In genomic region chr18:14721569-14721968, GRCh38 we compare ENCODE assay signal across 14 cellular contexts. TPM values are rescaled to one million over a fixed set of nuclear protein-coding genes. Genes with fewer than 3 reads are reported as not detected.
"Had no signal": no experiment of that assay in that cellular context is flagged by ENCODE, and none has a peak within 500 bp of the region (broad histone marks: within the 10 kb centered on the region; RNA-seq: fewer than 3 reads in every experiment).

No MANE protein-coding gene starts in this region.

RNA-seq across cellular contexts. Expression of gene ANKRD30B, which starts 26.4 kb away (rescaled TPM):
- total RNA-seq: activated B cell treated with CpG ODN at 0.5 μM for 24 hours; activated CD4-positive, alpha-beta memory T cell treated with anti-CD3 and anti-CD28 coated beads for 36 hours; activated CD4-positive, alpha-beta memory T cell treated with anti-CD3 and anti-CD28 coated beads, Interleukin-2, amount 10 ng/mL, durations not matched to agents 7 days and 5 days; activated CD4-positive, alpha-beta T cell treated with anti-CD3 and anti-CD28 coated beads for 36 hours; activated CD4-positive, alpha-beta T cell treated with anti-CD3 and anti-CD28 coated beads, Interleukin-2, amount 10 ng/mL, durations not matched to agents 24 days and 14 days; activated CD4-positive, alpha-beta T cell treated with anti-CD3 and anti-CD28 coated beads, Interleukin-2, amount 10 ng/mL, durations not matched to agents 7 days and 5 days; activated CD8-positive, alpha-beta memory T cell treated with anti-CD3 and anti-CD28 coated beads for 36 hours; activated CD8-positive, alpha-beta memory T cell treated with anti-CD3 and anti-CD28 coated beads, Interleukin-2, amount 10 ng/mL, durations not matched to agents 7 days and 5 days; activated CD8-positive, alpha-beta T cell treated with anti-CD3 and anti-CD28 coated beads for 36 hours; activated CD8-positive, alpha-beta T cell treated with anti-CD3 and anti-CD28 coated beads, Interleukin-2, amount 10 ng/mL, durations not matched to agents 7 days and 5 days; T-helper 1 cell treated with Interleukin-12 subunit alpha and Interleukin-12 subunit beta and Interleukin-4 antibody, amounts not matched to agents 30 ng/mL and 1 ng/mL, for 36 hours; T-helper 17 cell; T-helper 2 cell treated with Interferon-gamma antibody and Interleukin-4, amounts not matched to agents 100 ng/mL and 5 ng/mL, for 36 hours; WTC11 had no signal
